24 cellular contexts compared by ENCODE assay signal in the genomic region with DNA sequence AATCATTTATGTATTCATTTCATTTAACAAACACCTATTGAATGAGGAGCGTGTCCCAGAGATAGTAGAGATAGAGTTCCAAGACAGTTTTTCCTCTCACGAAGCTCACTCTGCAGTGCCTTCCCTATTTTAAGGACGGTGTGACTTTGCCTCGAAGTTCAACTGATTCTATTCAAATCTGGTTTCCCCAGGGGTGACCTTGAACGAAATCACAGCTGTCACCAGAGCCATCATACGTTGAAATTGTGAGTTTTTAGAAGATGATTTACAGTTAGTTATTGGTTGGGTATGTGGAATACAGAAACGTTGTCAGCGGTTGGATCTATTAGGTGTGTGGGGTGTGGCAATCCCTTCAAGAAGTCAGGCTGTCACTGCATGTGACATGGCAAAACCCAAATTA.
"Had no signal": no experiment of that assay in that cellular context is flagged by ENCODE, and none has a peak within 500 bp of the region (broad histone marks: within the 10 kb centered on the region; RNA-seq: fewer than 3 reads in every experiment).

No MANE protein-coding gene starts in this region.

- H3K27ac ChIP-seq: neural progenitor cell, ovary, parathyroid adenoma, psoas muscle, right lobe of liver, sigmoid colon, stomach, thoracic aorta, tibial nerve, upper lobe of left lung, vagina had no signal

- H3K79me2 ChIP-seq: parathyroid adenoma had no signal

- DNase-seq: occipital lobe; ovary; posterior cingulate gyrus; psoas muscle; right cardiac atrium; right lobe of liver; sigmoid colon; small intestine; stimulated activated CD4-positive, alpha-beta T cell treated with anti-CD3 and anti-CD28 coated beads, Interleukin-15, amount 100 ng/mL, for 24 hours; stimulated activated CD4-positive, alpha-beta T cell treated with anti-CD3 and anti-CD28 coated beads, Interleukin-2, amount 100 ng/mL, for 24 hours; stimulated activated CD4-positive, alpha-beta T cell treated with anti-CD3 and anti-CD28 coated beads, Interleukin-2, amount 100 ng/mL, for 48 hours; stimulated activated CD4-positive, alpha-beta T cell treated with anti-CD3 and anti-CD28 coated beads, Interleukin-4, amount 100 ng/mL, for 24 hours; stimulated activated naive B cell treated with anti-CD40 and anti-IgM and Interleukin-4, amounts not matched to agents 10 μg/mL and 1 μg/mL and 100 μg/mL, for 72 hours; stimulated activated naive CD4-positive, alpha-beta T cell treated with Interleukin-2 at 50 U/mL for 16 hours; stomach; thyroid gland; trophoblast cell; upper lobe of left lung had no signal

- H3K4me3 ChIP-seq: neural progenitor cell, ovary, psoas muscle, right lobe of liver, sigmoid colon, stomach, thoracic aorta, thyroid gland, tibial nerve, upper lobe of left lung, vagina had no signal

- H2AFZ ChIP-seq: neural progenitor cell had no signal

- H3K9me3 ChIP-seq: ovary, psoas muscle, right lobe of liver, sigmoid colon, stomach, thoracic aorta, thyroid gland, tibial nerve, upper lobe of left lung, vagina had no signal

- H3K4me1 ChIP-seq: psoas muscle, stomach had no signal

- H3K36me3 ChIP-seq: neural progenitor cell, ovary, right lobe of liver, sigmoid colon, stomach, thoracic aorta, thyroid gland, tibial nerve, upper lobe of left lung, vagina had no signal

- ATAC-seq: psoas muscle; right cardiac atrium; right lobe of liver; stimulated activated effector memory CD8-positive, alpha-beta T cell treated with anti-CD3 and anti-CD28 coated beads, Interleukin-12 subunit alpha, Interleukin-12 subunit beta, amount 100 ng/mL, for 72 hours; stimulated activated naive B cell treated with anti-CD40 and anti-IgM and Interleukin-4, amounts not matched to agents 10 μg/mL and 1 μg/mL and 100 μg/mL, for 72 hours had no signal

- H3K9ac ChIP-seq: neural progenitor cell, parathyroid adenoma had no signal

- H3K4me2 ChIP-seq: neural progenitor cell had no signal

- H3K27me3 ChIP-seq: neural progenitor cell, ovary, right lobe of liver, sigmoid colon, stomach, thyroid gland, tibial nerve, upper lobe of left lung, vagina had no signal
